In the genomic region with DNA sequence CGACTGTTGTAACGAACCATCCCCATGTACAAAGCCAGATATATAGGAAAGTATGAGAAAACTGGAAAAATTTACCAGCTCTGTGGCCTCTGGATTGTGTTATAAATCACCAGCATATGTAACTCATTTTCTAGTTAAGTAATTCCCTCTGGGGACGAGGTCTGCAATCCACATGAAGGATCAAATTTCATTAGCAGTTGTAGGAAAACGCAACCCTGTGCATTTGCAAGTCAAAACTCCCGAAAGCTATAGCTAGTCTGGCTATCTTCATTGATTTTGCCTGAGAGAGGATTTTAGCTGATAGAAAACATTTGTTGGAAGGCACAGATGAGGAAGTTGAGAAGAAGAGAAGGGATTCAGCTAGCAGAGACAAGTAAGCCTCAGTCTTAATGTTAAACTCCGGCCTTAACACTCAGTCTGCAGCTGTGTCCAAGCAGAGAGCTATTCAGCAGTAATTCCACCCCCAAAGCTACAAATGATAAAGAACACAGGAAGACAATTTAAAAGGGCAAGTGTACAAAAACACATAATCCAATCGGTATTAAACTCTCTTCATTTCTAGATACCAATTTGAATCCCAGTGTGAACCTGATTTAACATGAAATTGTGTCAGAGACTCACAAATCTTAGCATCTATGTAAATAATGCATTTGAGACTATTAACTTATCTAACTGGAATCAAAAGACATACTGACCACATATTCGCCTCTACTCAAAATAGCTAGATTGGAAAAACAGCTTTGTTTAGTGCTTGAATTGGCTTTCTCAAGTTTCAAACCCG, we compare ENCODE assay signal across 9 cellular contexts. TPM values are rescaled to one million over a fixed set of nuclear protein-coding genes. Genes with fewer than 3 reads are reported as not detected.
DNase-seq lines count a peak whose midpoint lies in the region; ATAC-seq and TF ChIP-seq lines count a peak whose summit lies in the region.
"Had no signal": no experiment of that assay in that cellular context is flagged by ENCODE, and none has a peak within 500 bp of the region (broad histone marks: within the 10 kb centered on the region; RNA-seq: fewer than 3 reads in every experiment).

No MANE protein-coding gene starts in this region.

- H3K9ac ChIP-seq in OCI-LY3 (ENCODE audit: low read length), result peak overlapping the region; percentile 99

- intact Hi-C loops in activated CD4-positive, alpha-beta memory T cell treated with anti-CD3 and anti-CD28 coated beads for 36 hours (cut with micrococcal nuclease), result loop anchor here (2.0 to 5.0 kb wide), 4 partner anchors 61 to 311 kb away; partner anchors contain the start of genes COX14, LARP4 and LIMA1

- H3K4me3 Mint-ChIP-seq in activated CD4-positive, alpha-beta memory T cell treated with anti-CD3 and anti-CD28 coated beads for 36 hours, result no peak overlapping the region
- H3K4me3 Mint-ChIP-seq: T-helper 1 cell treated with Interleukin-12 subunit alpha and Interleukin-12 subunit beta and Interleukin-4 antibody, amounts not matched to agents 30 μg/mL and 1 μg/mL, for 36 hours had no signal

- H3K36me3 ChIP-seq in OCI-LY3 (replicated peaks; ENCODE audit: low read depth, low read length), result peaks cover 23% of the 10 kb centered on the region
- no peaks in the 10 kb centered on the region for H3K36me3 ChIP-seq in esophagus (ENCODE audit: control insufficient read depth in 2 of 2, insufficient read depth in 2 of 2, low read length in 1 of 2)

- H3K4me1 ChIP-seq in OCI-LY3 (ENCODE audit: low read length) (peaks cover 29% of the 10 kb centered on the region), esophagus (ENCODE audit: control insufficient read depth in 2 of 2, insufficient read depth in 2 of 2, low read length in 1 of 2) (no peaks in the 10 kb centered on the region)

- no peak overlapping the region for H2AFZ ChIP-seq in OCI-LY3 (ENCODE audit: low read depth, low read length)

- CTCF ChIA-PET in activated CD4-positive, alpha-beta memory T cell treated with anti-CD3 and anti-CD28 coated beads for 36 hours (lab: Charles Lee), result interaction anchor here (0.7 to 5.5 kb wide), 10 partner anchors 9 to 110 kb away, joined by 3 to 20 read pairs (median 4); partner anchors contain the start of gene COX14

- peaks cover 40% of the 10 kb centered on the region for H3K4me1 Mint-ChIP-seq in activated CD4-positive, alpha-beta memory T cell treated with anti-CD3 and anti-CD28 coated beads for 36 hours (ENCODE audit: low read depth)

- no peaks in the 10 kb centered on the region for H3K9me3 ChIP-seq in OCI-LY3 (ENCODE audit: insufficient read depth, low read length)
- no peaks in the 10 kb centered on the region for H3K9me3 ChIP-seq in esophagus (ENCODE audit: control insufficient read depth in 2 of 2, insufficient read depth in 1 of 2, low read depth in 1 of 2, low read length in 1 of 2)

- H3K79me2 ChIP-seq in OCI-LY3 (ENCODE audit: low read length), result peaks cover 72% of the 10 kb centered on the region

- H3K27me3 Mint-ChIP-seq in activated CD4-positive, alpha-beta memory T cell treated with anti-CD3 and anti-CD28 coated beads for 36 hours, result no peaks in the 10 kb centered on the region

- POLR2A ChIA-PET in activated CD4-positive, alpha-beta memory T cell treated with anti-CD3 and anti-CD28 coated beads for 36 hours (lab: Charles Lee), result interaction anchor here (1.2 to 4.7 kb wide), 14 partner anchors 9 to 179 kb away, joined by 3 to 31 read pairs (median 10); partner anchors contain the start of genes CERS5, COX14, LARP4 and LIMA1

- H3K9me3 Mint-ChIP-seq in activated CD4-positive, alpha-beta memory T cell treated with anti-CD3 and anti-CD28 coated beads for 36 hours, result no peaks in the 10 kb centered on the region
- H3K9me3 Mint-ChIP-seq: T-helper 1 cell treated with Interleukin-12 subunit alpha and Interleukin-12 subunit beta and Interleukin-4 antibody, amounts not matched to agents 30 μg/mL and 1 μg/mL, for 36 hours had no signal

- TF ChIP-seq CTCF in HFF-Myc (IDR thresholded peaks at IDR 0.05; ENCODE audit: low read depth, low read length, missing control alignments), result no peak
- TF ChIP-seq CTCF in OCI-LY3 (IDR thresholded peaks at IDR 0.05; ENCODE audit: low read depth, low read length), result no peak
- no peak for TF ChIP-seq CTCF in omental fat pad (IDR thresholded peaks at IDR 0.05)

- H3K36me3 Mint-ChIP-seq in activated CD4-positive, alpha-beta memory T cell treated with anti-CD3 and anti-CD28 coated beads for 36 hours, result peaks cover 27% of the 10 kb centered on the region

- H3K27me3 ChIP-seq in OCI-LY3 (ENCODE audit: low read depth, low read length) (no peaks in the 10 kb centered on the region), esophagus (ENCODE audit: control insufficient read depth in 1 of 2, insufficient read depth in 2 of 2, low read length in 2 of 2) (no peaks in the 10 kb centered on the region)

- peak; percentile 62 for ATAC-seq in omental fat pad (ENCODE audit: low FRiP score)
- no peak for ATAC-seq in GM21367 (IDR thresholded peaks at IDR 0.05; ENCODE audit: unreplicated experiment)

- H3K27ac ChIP-seq in OCI-LY3 (ENCODE audit: low read length) (peak overlapping the region; percentile 93), esophagus (ENCODE audit: low read depth in 2 of 2, low read length in 1 of 2) (peak overlapping the region; percentile 38 to 81)

- no peak overlapping the region for H3K27ac Mint-ChIP-seq in activated CD4-positive, alpha-beta memory T cell treated with anti-CD3 and anti-CD28 coated beads for 36 hours
- H3K27ac Mint-ChIP-seq: T-helper 1 cell treated with Interleukin-12 subunit alpha and Interleukin-12 subunit beta and Interleukin-4 antibody, amounts not matched to agents 30 μg/mL and 1 μg/mL, for 36 hours had no signal

- peak; percentile 17 for DNase-seq in CMK (ENCODE audit: low read depth)
- peak; percentile 96 for DNase-seq in HFF-Myc (ENCODE audit: extremely low read depth, low read depth)
- no peak for DNase-seq in omental fat pad (ENCODE audit: low spot score)
- no peak for DNase-seq in SKM-1 (lab: John Stamatoyannopoulos, UW; ENCODE audit: unreplicated experiment)
- no peak for DNase-seq in activated CD4-positive, alpha-beta memory T cell treated with anti-CD3 and anti-CD28 coated beads for 36 hours

- 6 to 17% methylated on average over 9 of the region's 9 CpGs for WGBS in esophagus, 2 donors

- peak overlapping the region; percentile 78 for H3K4me2 ChIP-seq in OCI-LY3 (ENCODE audit: low read length)

- H3K4me3 ChIP-seq in HFF-Myc (replicated peaks; ENCODE audit: low read depth, low read length), result peak overlapping the region; percentile 90
- peak overlapping the region; percentile 92 for H3K4me3 ChIP-seq in OCI-LY3 (ENCODE audit: low read length)
- H3K4me3 ChIP-seq in esophagus (ENCODE audit: low read depth in 1 of 2, low read length in 2 of 2), result peak overlapping the region; percentile 52 to 63

- peaks cover 39% of the 10 kb centered on the region for H4K20me1 ChIP-seq in OCI-LY3 (ENCODE audit: insufficient read depth, low read length)

RNA-seq across cellular contexts. Expression of gene CERS5, which starts 54.2 kb away (rescaled TPM):
- 10 to 100 TPM; 21.0 to 41.3 TPM for polyA plus RNA-seq in esophagus
- 10 to 100 TPM; 20.0 to 27.6 (median 24.6) TPM for total RNA-seq in omental fat pad
- total RNA-seq in activated CD4-positive, alpha-beta memory T cell treated with anti-CD3 and anti-CD28 coated beads for 36 hours, result 10 to 100 TPM; 59.5 to 63.0 TPM

Comparison
In these comparisons a context has a peak if more than half of its experiments do, and no peak if none do; other contexts are left out.
1. DNase-seq: peak in CMK (single experiment) and HFF-Myc (single experiment); none in omental fat pad (single experiment), SKM-1 (single experiment) and activated CD4-positive, alpha-beta memory T cell treated with anti-CD3 and anti-CD28 coated beads for 36 hours (single experiment).
2. Peak in every context shown above with its lines, with median percentiles within 50 percentile points of each other: H3K4me3 ChIP-seq.